In the genomic region with DNA sequence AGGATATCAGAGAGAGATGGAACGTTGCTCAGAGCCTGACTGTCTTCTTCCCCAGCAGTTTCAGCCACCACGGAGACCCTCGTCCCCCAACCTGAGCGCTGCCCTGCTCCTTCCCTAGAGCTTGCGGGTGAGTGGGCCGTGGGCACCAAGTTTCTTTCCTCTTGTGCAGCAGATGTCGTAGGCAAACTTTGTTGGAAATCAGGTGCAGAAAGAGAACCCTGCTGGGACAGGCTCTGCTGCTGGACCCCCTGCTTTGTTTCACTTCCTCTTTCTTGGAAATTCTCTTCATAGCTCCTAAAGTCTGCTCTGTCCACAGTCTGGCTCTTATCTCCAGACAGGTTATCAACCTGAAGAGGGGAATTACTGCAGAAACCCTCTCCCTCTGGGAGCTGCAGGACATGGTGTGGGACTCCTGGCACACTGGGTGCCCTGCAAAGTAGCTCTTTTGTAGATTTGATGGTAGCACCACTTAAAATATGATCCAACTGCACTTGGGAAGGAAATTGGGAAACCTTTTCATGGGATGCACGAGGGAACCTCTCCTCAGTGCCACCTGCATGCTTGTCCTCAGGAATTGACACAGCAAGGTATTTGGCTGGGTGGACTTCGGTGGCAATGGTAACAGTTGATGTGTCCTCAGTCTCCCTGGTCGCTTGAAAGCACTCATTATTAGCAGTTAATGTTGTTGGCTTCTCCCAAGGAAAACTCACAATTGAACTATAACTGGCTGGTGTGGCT, we compare ENCODE assay signal across 1 cellular context.
TF ChIP-seq lines count a peak whose summit lies in the region.

No MANE protein-coding gene starts in this region.

TF ChIP-seq in GM23338, 12 proteins besides CTCF, POLR2A, EP300 and RAD21:
- TF ChIP-seq, protein P1, sequence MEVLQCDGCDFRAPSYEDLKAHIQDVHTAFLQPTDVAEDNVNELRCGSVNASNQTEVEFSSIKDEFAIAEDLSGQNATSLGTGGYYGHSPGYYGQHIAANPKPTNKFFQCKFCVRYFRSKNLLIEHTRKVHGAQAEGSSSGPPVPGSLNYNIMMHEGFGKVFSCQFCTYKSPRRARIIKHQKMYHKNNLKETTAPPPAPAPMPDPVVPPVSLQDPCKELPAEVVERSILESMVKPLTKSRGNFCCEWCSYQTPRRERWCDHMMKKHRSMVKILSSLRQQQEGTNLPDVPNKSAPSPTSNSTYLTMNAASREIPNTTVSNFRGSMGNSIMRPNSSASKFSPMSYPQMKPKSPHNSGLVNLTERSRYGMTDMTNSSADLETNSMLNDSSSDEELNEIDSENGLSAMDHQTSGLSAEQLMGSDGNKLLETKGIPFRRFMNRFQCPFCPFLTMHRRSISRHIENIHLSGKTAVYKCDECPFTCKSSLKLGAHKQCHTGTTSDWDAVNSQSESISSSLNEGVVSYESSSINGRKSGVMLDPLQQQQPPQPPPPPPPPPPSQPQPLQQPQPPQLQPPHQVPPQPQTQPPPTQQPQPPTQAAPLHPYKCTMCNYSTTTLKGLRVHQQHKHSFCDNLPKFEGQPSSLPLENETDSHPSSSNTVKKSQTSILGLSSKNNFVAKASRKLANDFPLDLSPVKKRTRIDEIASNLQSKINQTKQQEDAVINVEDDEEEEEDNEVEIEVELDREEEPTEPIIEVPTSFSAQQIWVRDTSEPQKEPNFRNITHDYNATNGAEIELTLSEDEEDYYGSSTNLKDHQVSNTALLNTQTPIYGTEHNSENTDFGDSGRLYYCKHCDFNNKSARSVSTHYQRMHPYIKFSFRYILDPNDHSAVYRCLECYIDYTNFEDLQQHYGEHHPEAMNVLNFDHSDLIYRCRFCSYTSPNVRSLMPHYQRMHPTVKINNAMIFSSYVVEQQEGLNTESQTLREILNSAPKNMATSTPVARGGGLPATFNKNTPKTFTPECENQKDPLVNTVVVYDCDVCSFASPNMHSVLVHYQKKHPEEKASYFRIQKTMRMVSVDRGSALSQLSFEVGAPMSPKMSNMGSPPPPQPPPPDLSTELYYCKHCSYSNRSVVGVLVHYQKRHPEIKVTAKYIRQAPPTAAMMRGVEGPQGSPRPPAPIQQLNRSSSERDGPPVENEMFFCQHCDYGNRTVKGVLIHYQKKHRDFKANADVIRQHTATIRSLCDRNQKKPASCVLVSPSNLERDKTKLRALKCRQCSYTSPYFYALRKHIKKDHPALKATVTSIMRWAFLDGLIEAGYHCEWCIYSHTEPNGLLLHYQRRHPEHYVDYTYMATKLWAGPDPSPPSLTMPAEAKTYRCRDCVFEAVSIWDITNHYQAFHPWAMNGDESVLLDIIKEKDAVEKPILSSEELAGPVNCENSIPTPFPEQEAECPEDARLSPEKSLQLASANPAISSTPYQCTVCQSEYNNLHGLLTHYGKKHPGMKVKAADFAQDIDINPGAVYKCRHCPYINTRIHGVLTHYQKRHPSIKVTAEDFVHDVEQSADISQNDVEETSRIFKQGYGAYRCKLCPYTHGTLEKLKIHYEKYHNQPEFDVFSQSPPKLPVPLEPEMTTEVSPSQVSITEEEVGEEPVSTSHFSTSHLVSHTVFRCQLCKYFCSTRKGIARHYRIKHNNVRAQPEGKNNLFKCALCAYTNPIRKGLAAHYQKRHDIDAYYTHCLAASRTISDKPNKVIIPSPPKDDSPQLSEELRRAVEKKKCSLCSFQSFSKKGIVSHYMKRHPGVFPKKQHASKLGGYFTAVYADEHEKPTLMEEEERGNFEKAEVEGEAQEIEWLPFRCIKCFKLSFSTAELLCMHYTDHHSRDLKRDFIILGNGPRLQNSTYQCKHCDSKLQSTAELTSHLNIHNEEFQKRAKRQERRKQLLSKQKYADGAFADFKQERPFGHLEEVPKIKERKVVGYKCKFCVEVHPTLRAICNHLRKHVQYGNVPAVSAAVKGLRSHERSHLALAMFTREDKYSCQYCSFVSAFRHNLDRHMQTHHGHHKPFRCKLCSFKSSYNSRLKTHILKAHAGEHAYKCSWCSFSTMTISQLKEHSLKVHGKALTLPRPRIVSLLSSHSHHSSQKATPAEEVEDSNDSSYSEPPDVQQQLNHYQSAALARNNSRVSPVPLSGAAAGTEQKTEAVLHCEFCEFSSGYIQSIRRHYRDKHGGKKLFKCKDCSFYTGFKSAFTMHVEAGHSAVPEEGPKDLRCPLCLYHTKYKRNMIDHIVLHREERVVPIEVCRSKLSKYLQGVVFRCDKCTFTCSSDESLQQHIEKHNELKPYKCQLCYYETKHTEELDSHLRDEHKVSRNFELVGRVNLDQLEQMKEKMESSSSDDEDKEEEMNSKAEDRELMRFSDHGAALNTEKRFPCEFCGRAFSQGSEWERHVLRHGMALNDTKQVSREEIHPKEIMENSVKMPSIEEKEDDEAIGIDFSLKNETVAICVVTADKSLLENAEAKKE (CRISPR knock-in tag; IDR thresholded peaks at IDR 0.05) = no peak
- no peak for TF ChIP-seq ZNF331 (CRISPR knock-in tag; IDR thresholded peaks at IDR 0.05; ENCODE audit: low read depth)
- TF ChIP-seq, protein P2, sequence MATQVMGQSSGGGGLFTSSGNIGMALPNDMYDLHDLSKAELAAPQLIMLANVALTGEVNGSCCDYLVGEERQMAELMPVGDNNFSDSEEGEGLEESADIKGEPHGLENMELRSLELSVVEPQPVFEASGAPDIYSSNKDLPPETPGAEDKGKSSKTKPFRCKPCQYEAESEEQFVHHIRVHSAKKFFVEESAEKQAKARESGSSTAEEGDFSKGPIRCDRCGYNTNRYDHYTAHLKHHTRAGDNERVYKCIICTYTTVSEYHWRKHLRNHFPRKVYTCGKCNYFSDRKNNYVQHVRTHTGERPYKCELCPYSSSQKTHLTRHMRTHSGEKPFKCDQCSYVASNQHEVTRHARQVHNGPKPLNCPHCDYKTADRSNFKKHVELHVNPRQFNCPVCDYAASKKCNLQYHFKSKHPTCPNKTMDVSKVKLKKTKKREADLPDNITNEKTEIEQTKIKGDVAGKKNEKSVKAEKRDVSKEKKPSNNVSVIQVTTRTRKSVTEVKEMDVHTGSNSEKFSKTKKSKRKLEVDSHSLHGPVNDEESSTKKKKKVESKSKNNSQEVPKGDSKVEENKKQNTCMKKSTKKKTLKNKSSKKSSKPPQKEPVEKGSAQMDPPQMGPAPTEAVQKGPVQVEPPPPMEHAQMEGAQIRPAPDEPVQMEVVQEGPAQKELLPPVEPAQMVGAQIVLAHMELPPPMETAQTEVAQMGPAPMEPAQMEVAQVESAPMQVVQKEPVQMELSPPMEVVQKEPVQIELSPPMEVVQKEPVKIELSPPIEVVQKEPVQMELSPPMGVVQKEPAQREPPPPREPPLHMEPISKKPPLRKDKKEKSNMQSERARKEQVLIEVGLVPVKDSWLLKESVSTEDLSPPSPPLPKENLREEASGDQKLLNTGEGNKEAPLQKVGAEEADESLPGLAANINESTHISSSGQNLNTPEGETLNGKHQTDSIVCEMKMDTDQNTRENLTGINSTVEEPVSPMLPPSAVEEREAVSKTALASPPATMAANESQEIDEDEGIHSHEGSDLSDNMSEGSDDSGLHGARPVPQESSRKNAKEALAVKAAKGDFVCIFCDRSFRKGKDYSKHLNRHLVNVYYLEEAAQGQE (IDR thresholded peaks at IDR 0.05; ENCODE audit: unreplicated experiment) = no peak
- TF ChIP-seq, protein P3, sequence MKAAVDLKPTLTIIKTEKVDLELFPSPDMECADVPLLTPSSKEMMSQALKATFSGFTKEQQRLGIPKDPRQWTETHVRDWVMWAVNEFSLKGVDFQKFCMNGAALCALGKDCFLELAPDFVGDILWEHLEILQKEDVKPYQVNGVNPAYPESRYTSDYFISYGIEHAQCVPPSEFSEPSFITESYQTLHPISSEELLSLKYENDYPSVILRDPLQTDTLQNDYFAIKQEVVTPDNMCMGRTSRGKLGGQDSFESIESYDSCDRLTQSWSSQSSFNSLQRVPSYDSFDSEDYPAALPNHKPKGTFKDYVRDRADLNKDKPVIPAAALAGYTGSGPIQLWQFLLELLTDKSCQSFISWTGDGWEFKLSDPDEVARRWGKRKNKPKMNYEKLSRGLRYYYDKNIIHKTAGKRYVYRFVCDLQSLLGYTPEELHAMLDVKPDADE (IDR thresholded peaks at IDR 0.05) = no peak
- no peak for TF ChIP-seq ZNF114 (CRISPR knock-in tag; IDR thresholded peaks at IDR 0.05)
- TF ChIP-seq STAT1 (IDR thresholded peaks at IDR 0.05; ENCODE audit: unreplicated experiment) = no peak
- TF ChIP-seq JUNB (IDR thresholded peaks at IDR 0.05; ENCODE audit: unreplicated experiment) = no peak
- TF ChIP-seq EZH2phosphoT487 (IDR thresholded peaks at IDR 0.05; ENCODE audit: unreplicated experiment) = no peak
- TF ChIP-seq NANOG (IDR thresholded peaks at IDR 0.05; ENCODE audit: borderline replicate concordance) = no peak
- no peak for TF ChIP-seq POLR2AphosphoS5 (IDR thresholded peaks at IDR 0.05; ENCODE audit: low read depth)
- no peak for TF ChIP-seq CREB1 (CRISPR knock-in tag; IDR thresholded peaks at IDR 0.05; ENCODE audit: low read depth)
- TF ChIP-seq EZH2 (IDR thresholded peaks at IDR 0.05; ENCODE audit: low read depth, unreplicated experiment) = no peak
